Comparison of ENCODE assay signal across 1 cellular context in genomic region chr7:74197449-74198108, GRCh38.
TF ChIP-seq lines count a peak whose summit lies in the region.

No MANE protein-coding gene starts in this region.

TF ChIP-seq in neural cell, 6 proteins besides CTCF, POLR2A, EP300 and RAD21 (continued from another document):
- TF ChIP-seq REST (IDR thresholded peaks at IDR 0.05; ENCODE audit: borderline replicate concordance) (no peak), SMC3 (conservative IDR thresholded peaks at IDR 0.05; ENCODE audit: poor library complexity) (no peak)
